ENCODE assay signal across 1 cellular context in the genomic region with DNA sequence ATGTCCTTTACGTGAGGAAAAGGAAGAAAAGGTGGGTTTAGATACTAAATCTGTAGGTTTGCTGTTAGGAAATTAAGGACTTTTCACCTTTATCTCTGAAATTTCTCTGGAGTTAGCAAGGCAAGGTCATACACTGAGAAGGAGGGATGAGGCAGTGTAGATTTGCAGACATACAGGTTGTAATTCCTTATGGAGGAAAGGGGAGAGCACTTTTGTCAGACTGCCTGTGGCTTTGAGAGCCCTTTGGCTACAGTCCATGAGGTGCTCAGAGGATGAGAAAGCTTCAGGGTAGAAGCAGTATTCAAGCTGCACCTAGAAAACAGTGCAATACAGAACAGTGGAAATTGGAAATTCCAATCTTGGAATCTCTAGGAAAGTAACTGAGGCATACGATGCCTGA.
A peak's percentile ranks its signal among the peaks of the same experiment; 100 is the strongest.
TF ChIP-seq lines count a peak whose summit lies in the region.

No MANE protein-coding gene starts in this region.

TF ChIP-seq in HepG2, 621 proteins besides CTCF, POLR2A, EP300 and RAD21:
- no peak for TF ChIP-seq GFI1 (CRISPR knock-in tag; IDR thresholded peaks at IDR 0.05; ENCODE audit: borderline replicate concordance)
- TF ChIP-seq ZNF296 (CRISPR knock-in tag; conservative IDR thresholded peaks at IDR 0.05), result no peak
- TF ChIP-seq ZNF143 (CRISPR knock-in tag; IDR thresholded peaks at IDR 0.05), result no peak
- TF ChIP-seq, protein P1, sequence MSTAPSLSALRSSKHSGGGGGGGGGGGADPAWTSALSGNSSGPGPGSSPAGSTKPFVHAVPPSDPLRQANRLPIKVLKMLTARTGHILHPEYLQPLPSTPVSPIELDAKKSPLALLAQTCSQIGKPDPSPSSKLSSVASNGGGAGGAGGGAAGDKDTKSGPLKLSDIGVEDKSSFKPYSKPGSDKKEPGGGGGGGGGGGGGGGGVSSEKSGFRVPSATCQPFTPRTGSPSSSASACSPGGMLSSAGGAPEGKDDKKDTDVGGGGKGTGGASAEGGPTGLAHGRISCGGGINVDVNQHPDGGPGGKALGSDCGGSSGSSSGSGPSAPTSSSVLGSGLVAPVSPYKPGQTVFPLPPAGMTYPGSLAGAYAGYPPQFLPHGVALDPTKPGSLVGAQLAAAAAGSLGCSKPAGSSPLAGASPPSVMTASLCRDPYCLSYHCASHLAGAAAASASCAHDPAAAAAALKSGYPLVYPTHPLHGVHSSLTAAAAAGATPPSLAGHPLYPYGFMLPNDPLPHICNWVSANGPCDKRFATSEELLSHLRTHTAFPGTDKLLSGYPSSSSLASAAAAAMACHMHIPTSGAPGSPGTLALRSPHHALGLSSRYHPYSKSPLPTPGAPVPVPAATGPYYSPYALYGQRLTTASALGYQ (CRISPR knock-in tag; IDR thresholded peaks at IDR 0.05), result no peak
- TF ChIP-seq RBFOX2 (IDR thresholded peaks at IDR 0.05; ENCODE audit: low read depth, low read length), result 0 out of 2 replicates have a peak, but pooled peaks have one; percentile 16
